In the genomic region with DNA sequence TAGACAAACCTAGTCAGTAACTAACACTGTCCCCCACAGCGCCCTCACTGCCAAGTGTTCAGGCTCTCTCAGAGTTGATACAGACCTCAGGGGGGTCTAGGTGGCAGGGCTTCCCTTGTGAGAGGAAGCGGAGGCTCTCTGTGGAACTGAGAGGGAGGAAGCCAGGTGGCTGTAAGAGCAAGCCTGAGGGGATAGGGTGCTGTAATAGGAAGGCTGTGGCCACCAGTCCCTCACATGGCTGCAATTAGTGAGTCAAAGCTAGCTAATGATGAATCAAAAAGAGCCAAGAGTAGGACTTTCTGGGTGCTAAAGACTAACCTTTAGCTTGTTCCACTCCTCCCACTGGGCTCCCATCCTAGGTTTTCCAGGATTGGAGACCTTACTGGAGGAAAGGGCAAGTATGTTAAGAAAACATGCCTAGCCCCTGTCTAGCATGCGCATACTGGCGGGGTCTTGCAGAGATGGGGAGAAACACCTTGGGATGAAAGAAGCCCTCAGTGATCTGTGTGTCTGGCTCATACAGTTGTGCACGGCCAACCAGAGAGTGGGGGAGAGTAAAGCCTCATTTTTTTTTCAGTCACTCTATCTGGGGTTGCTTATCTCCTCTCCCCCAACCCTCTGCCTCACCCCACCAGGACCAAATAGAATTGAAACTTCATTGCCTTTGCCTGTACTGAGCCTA, we compare ENCODE assay signal across 1 cellular context.
TF ChIP-seq lines count a peak whose summit lies in the region.

No MANE protein-coding gene starts in this region.

TF ChIP-seq in GM23338, 12 proteins besides CTCF, POLR2A, EP300 and RAD21:
- TF ChIP-seq CREB1 (CRISPR knock-in tag; IDR thresholded peaks at IDR 0.05; ENCODE audit: low read depth) (no peak), EZH2 (IDR thresholded peaks at IDR 0.05; ENCODE audit: low read depth, unreplicated experiment) (no peak), JUNB (IDR thresholded peaks at IDR 0.05; ENCODE audit: unreplicated experiment) (no peak), ZNF114 (CRISPR knock-in tag; IDR thresholded peaks at IDR 0.05) (no peak), ZNF331 (CRISPR knock-in tag; IDR thresholded peaks at IDR 0.05; ENCODE audit: low read depth) (no peak), NANOG (IDR thresholded peaks at IDR 0.05; ENCODE audit: borderline replicate concordance) (no peak), EZH2phosphoT487 (IDR thresholded peaks at IDR 0.05; ENCODE audit: unreplicated experiment) (no peak), POLR2AphosphoS5 (IDR thresholded peaks at IDR 0.05; ENCODE audit: low read depth) (no peak), STAT1 (IDR thresholded peaks at IDR 0.05; ENCODE audit: unreplicated experiment) (no peak)
- TF ChIP-seq, protein P1, sequence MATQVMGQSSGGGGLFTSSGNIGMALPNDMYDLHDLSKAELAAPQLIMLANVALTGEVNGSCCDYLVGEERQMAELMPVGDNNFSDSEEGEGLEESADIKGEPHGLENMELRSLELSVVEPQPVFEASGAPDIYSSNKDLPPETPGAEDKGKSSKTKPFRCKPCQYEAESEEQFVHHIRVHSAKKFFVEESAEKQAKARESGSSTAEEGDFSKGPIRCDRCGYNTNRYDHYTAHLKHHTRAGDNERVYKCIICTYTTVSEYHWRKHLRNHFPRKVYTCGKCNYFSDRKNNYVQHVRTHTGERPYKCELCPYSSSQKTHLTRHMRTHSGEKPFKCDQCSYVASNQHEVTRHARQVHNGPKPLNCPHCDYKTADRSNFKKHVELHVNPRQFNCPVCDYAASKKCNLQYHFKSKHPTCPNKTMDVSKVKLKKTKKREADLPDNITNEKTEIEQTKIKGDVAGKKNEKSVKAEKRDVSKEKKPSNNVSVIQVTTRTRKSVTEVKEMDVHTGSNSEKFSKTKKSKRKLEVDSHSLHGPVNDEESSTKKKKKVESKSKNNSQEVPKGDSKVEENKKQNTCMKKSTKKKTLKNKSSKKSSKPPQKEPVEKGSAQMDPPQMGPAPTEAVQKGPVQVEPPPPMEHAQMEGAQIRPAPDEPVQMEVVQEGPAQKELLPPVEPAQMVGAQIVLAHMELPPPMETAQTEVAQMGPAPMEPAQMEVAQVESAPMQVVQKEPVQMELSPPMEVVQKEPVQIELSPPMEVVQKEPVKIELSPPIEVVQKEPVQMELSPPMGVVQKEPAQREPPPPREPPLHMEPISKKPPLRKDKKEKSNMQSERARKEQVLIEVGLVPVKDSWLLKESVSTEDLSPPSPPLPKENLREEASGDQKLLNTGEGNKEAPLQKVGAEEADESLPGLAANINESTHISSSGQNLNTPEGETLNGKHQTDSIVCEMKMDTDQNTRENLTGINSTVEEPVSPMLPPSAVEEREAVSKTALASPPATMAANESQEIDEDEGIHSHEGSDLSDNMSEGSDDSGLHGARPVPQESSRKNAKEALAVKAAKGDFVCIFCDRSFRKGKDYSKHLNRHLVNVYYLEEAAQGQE (IDR thresholded peaks at IDR 0.05; ENCODE audit: unreplicated experiment) = no peak
- TF ChIP-seq, protein P2, sequence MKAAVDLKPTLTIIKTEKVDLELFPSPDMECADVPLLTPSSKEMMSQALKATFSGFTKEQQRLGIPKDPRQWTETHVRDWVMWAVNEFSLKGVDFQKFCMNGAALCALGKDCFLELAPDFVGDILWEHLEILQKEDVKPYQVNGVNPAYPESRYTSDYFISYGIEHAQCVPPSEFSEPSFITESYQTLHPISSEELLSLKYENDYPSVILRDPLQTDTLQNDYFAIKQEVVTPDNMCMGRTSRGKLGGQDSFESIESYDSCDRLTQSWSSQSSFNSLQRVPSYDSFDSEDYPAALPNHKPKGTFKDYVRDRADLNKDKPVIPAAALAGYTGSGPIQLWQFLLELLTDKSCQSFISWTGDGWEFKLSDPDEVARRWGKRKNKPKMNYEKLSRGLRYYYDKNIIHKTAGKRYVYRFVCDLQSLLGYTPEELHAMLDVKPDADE (IDR thresholded peaks at IDR 0.05) = no peak
